Comparison of ENCODE assay signal across 21 cellular contexts in the genomic region with DNA sequence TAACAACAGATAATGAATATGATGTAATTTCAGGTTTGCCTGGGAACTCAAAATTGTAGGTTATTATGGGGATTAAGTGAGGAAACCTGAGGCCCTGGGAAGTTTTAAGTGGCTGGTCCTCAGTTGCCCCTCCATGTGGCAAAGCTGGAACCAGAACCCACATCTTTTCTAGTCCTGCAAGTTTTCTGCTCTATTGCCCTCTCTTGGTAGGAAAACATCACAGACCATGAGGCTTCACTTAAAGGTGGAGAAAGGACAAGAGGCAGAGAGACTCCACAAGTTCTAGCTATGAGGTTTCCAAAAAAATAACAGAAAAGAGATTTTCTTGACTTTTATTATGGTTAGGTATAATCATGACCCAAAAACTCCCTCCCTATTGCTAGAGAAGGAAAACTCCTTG.
A peak's percentile ranks its signal among the peaks of the same experiment; 100 is the strongest.
DNase-seq lines count a peak whose midpoint lies in the region; ATAC-seq and TF ChIP-seq lines count a peak whose summit lies in the region.
"Had no signal": no experiment of that assay in that cellular context is flagged by ENCODE, and none has a peak within 500 bp of the region (broad histone marks: within the 10 kb centered on the region; RNA-seq: fewer than 3 reads in every experiment).

No MANE protein-coding gene starts in this region.

- no peaks in the 10 kb centered on the region for H3K27me3 Mint-ChIP-seq in MCF 10A (ENCODE audit: insufficient read depth, unreplicated experiment)
- H3K27me3 Mint-ChIP-seq in CD4-positive, alpha-beta T cell, result no peaks in the 10 kb centered on the region
- H3K27me3 Mint-ChIP-seq: activated CD4-positive, alpha-beta memory T cell treated with anti-CD3 and anti-CD28 coated beads, Interleukin-2, amount 10 ng/mL, durations not matched to agents 7 days and 5 days; activated naive CD8-positive, alpha-beta T cell treated with anti-CD3 and anti-CD28 coated beads, Interleukin-2, amount 10 ng/mL, durations not matched to agents 7 days and 5 days; naive thymus-derived CD4-positive, alpha-beta T cell had no signal

- no peak for DNase-seq in MCF 10A (ENCODE audit: unreplicated experiment)
- no peak for DNase-seq in breast epithelium (ENCODE audit: low spot score in 2 of 2)
- DNase-seq in MV-4-11 (lab: John Stamatoyannopoulos, UW), result peak; percentile 1
- peak; percentile 17 for DNase-seq in dermis blood vessel endothelial cell
- no peak for DNase-seq in CD4-positive, alpha-beta T cell
- no peak for DNase-seq in cerebellar nuclear complex (lab: John Stamatoyannopoulos, UW)
- DNase-seq in mucosa of gallbladder (ENCODE audit: low spot score), result no peak
- DNase-seq: activated CD4-positive, alpha-beta memory T cell treated with anti-CD3 and anti-CD28 coated beads, Interleukin-2, amount 10 ng/mL, durations not matched to agents 7 days and 5 days; activated effector memory CD4-positive, alpha-beta T cell treated with Interleukin-2 at 50 U/mL for 16 hours; activated naive CD8-positive, alpha-beta T cell treated with anti-CD3 and anti-CD28 coated beads, Interleukin-2, amount 10 ng/mL, durations not matched to agents 7 days and 5 days; activated T-cell treated with anti-CD3 and anti-CD28 coated beads for 4 hours; COR-L47; DMS79 treated with DMSO at 0.1 percent for 48 hours; KBM-7; left ventricle myocardium inferior; naive thymus-derived CD4-positive, alpha-beta T cell; NCI-H510A treated with DMSO at 0.1 percent for 48 hours had no signal

- H3K4me1 ChIP-seq in breast epithelium, result no peaks in the 10 kb centered on the region
- H3K4me1 ChIP-seq: BLaER1 had no signal

- no peak overlapping the region for H3K27ac ChIP-seq in breast epithelium
- no peak overlapping the region for H3K27ac ChIP-seq in CD4-positive, alpha-beta T cell (ENCODE audit: low read depth, low read length)
- H3K27ac ChIP-seq: BLaER1, epithelial cell of prostate, left ventricle myocardium inferior had no signal

- no peaks in the 10 kb centered on the region for H3K9me3 ChIP-seq in breast epithelium
- H3K9me3 ChIP-seq in CD4-positive, alpha-beta T cell (ENCODE audit: control insufficient read depth, low read length), result no peaks in the 10 kb centered on the region
- H3K9me3 ChIP-seq: BLaER1 had no signal

- POLR2A ChIA-PET in MCF 10A (lab: Yijun Ruan, JAX), result no interaction called here
- POLR2A ChIA-PET in CD4-positive, alpha-beta T cell (lab: Charles Lee), result no interaction called here

- CTCF ChIA-PET in MCF 10A (lab: Yijun Ruan, JAX), result interaction anchor here (0.6 to 2.8 kb wide), 2 partner anchors 238 kb away, joined by 4 to 7 read pairs; no protein-coding TSS in a partner anchor
- CTCF ChIA-PET in CD4-positive, alpha-beta T cell (lab: Charles Lee), result no interaction called here

- ATAC-seq in HG02938 (IDR thresholded peaks at IDR 0.05; ENCODE audit: unreplicated experiment), result no peak
- ATAC-seq in CD4-positive, alpha-beta T cell (ENCODE audit: poor library complexity), result no peak
- ATAC-seq: naive thymus-derived CD4-positive, alpha-beta T cell; Right ventricle myocardium inferior had no signal

- H3K27ac Mint-ChIP-seq in MCF 10A (ENCODE audit: low read depth, unreplicated experiment), result peak overlapping the region; percentile 16
- no peak overlapping the region for H3K27ac Mint-ChIP-seq in CD4-positive, alpha-beta T cell
- H3K27ac Mint-ChIP-seq: activated CD4-positive, alpha-beta memory T cell treated with anti-CD3 and anti-CD28 coated beads, Interleukin-2, amount 10 ng/mL, durations not matched to agents 7 days and 5 days; activated naive CD8-positive, alpha-beta T cell treated with anti-CD3 and anti-CD28 coated beads, Interleukin-2, amount 10 ng/mL, durations not matched to agents 7 days and 5 days; naive thymus-derived CD4-positive, alpha-beta T cell had no signal

- peaks cover 7% of the 10 kb centered on the region for H3K4me1 Mint-ChIP-seq in MCF 10A (ENCODE audit: insufficient read depth, unreplicated experiment)
- H3K4me1 Mint-ChIP-seq in CD4-positive, alpha-beta T cell (ENCODE audit: low read depth), result no peaks in the 10 kb centered on the region
- H3K4me1 Mint-ChIP-seq: activated CD4-positive, alpha-beta memory T cell treated with anti-CD3 and anti-CD28 coated beads, Interleukin-2, amount 10 ng/mL, durations not matched to agents 7 days and 5 days; activated naive CD8-positive, alpha-beta T cell treated with anti-CD3 and anti-CD28 coated beads, Interleukin-2, amount 10 ng/mL, durations not matched to agents 7 days and 5 days; naive thymus-derived CD4-positive, alpha-beta T cell had no signal

- intact Hi-C loops in MCF 10A (cut with micrococcal nuclease) (no loop called here), breast epithelium (cut with DNase I; ENCODE audit: low total_unique reads) (no loop called here)
- intact Hi-C loops in CD4-positive, alpha-beta T cell (cut with DNase I, micrococcal nuclease), result loop anchor here in 1 of 2 experiments (10.0 kb wide), 1 partner anchor 236 kb away; no protein-coding TSS in a partner anchor

- H3K4me3 Mint-ChIP-seq in MCF 10A (ENCODE audit: unreplicated experiment), result no peak overlapping the region
- H3K4me3 Mint-ChIP-seq in CD4-positive, alpha-beta T cell, result no peak overlapping the region
- H3K4me3 Mint-ChIP-seq: activated CD4-positive, alpha-beta memory T cell treated with anti-CD3 and anti-CD28 coated beads, Interleukin-2, amount 10 ng/mL, durations not matched to agents 7 days and 5 days; activated naive CD8-positive, alpha-beta T cell treated with anti-CD3 and anti-CD28 coated beads, Interleukin-2, amount 10 ng/mL, durations not matched to agents 7 days and 5 days; naive thymus-derived CD4-positive, alpha-beta T cell had no signal

- no TSS peak for BruUV-seq in MCF 10A (replicated peaks; lab: Mats Ljungman, UMichigan)

- TF ChIP-seq CTCF in MCF 10A (IDR thresholded peaks at IDR 0.05; ENCODE audit: unreplicated experiment), result no peak
- no peak for TF ChIP-seq CTCF in breast epithelium (IDR thresholded peaks at IDR 0.05)
- TF ChIP-seq CTCF in CD4-positive, alpha-beta T cell (IDR thresholded peaks at IDR 0.05), result no peak

- no peak overlapping the region for H3K4me3 ChIP-seq in breast epithelium
- H3K4me3 ChIP-seq: BLaER1, left ventricle myocardium inferior had no signal

- H3K36me3 ChIP-seq in breast epithelium, result no peaks in the 10 kb centered on the region
- H3K36me3 ChIP-seq: BLaER1 had no signal

- H3K9me3 Mint-ChIP-seq in MCF 10A (ENCODE audit: unreplicated experiment), result no peaks in the 10 kb centered on the region
- H3K9me3 Mint-ChIP-seq in CD4-positive, alpha-beta T cell, result no peaks in the 10 kb centered on the region
- H3K9me3 Mint-ChIP-seq: activated CD4-positive, alpha-beta memory T cell treated with anti-CD3 and anti-CD28 coated beads, Interleukin-2, amount 10 ng/mL, durations not matched to agents 7 days and 5 days; activated naive CD8-positive, alpha-beta T cell treated with anti-CD3 and anti-CD28 coated beads, Interleukin-2, amount 10 ng/mL, durations not matched to agents 7 days and 5 days had no signal

- H3K27me3 ChIP-seq in breast epithelium, result no peaks in the 10 kb centered on the region
- H3K27me3 ChIP-seq in CD4-positive, alpha-beta T cell (ENCODE audit: control insufficient read depth, insufficient read depth, low read length), result no peaks in the 10 kb centered on the region
- H3K27me3 ChIP-seq: BLaER1 had no signal

- no peak for TF ChIP-seq POLR2A in breast epithelium (IDR thresholded peaks at IDR 0.05)

- H3K36me3 Mint-ChIP-seq in MCF 10A (ENCODE audit: insufficient read depth, unreplicated experiment), result no peaks in the 10 kb centered on the region
- no peaks in the 10 kb centered on the region for H3K36me3 Mint-ChIP-seq in CD4-positive, alpha-beta T cell (ENCODE audit: low read depth)
- H3K36me3 Mint-ChIP-seq: activated naive CD8-positive, alpha-beta T cell treated with anti-CD3 and anti-CD28 coated beads, Interleukin-2, amount 10 ng/mL, durations not matched to agents 7 days and 5 days; naive thymus-derived CD4-positive, alpha-beta T cell had no signal

Comparison
In these comparisons a context has a peak if more than half of its experiments do, and no peak if none do; other contexts are left out.
1. DNase-seq: peak in MV-4-11 (single experiment) and dermis blood vessel endothelial cell (single experiment); none in MCF 10A (single experiment), breast epithelium (0 of 2), CD4-positive, alpha-beta T cell (0 of 10), cerebellar nuclear complex (0 of 2) and mucosa of gallbladder (single experiment).